1 cellular context compared by ENCODE assay signal in genomic region chr12:53789570-53789969, GRCh38.
TF ChIP-seq lines count a peak whose summit lies in the region.

No MANE protein-coding gene starts in this region.

TF ChIP-seq in HCT116, 20 proteins besides CTCF, POLR2A, EP300 and RAD21 (continued from another document):
- TF ChIP-seq SIN3A (IDR thresholded peaks at IDR 0.05; ENCODE audit: low read depth) = no peak
- no peak for TF ChIP-seq JUND (IDR thresholded peaks at IDR 0.05)
- TF ChIP-seq ZFX (IDR thresholded peaks at IDR 0.05) = no peak
- TF ChIP-seq EGR1 (IDR thresholded peaks at IDR 0.05; ENCODE audit: low read depth) = no peak
- no peak for TF ChIP-seq TCF7L2 (IDR thresholded peaks at IDR 0.05; ENCODE audit: borderline replicate concordance, extremely low read depth, insufficient read depth, insufficient read length)
- TF ChIP-seq CBX3 (IDR thresholded peaks at IDR 0.05; ENCODE audit: low read depth) = no peak
- no peak for TF ChIP-seq YY1 (IDR thresholded peaks at IDR 0.05; ENCODE audit: extremely low read depth, insufficient replicate concordance, low read depth, low read length)
